1 cellular context compared by ENCODE assay signal in the genomic region with DNA sequence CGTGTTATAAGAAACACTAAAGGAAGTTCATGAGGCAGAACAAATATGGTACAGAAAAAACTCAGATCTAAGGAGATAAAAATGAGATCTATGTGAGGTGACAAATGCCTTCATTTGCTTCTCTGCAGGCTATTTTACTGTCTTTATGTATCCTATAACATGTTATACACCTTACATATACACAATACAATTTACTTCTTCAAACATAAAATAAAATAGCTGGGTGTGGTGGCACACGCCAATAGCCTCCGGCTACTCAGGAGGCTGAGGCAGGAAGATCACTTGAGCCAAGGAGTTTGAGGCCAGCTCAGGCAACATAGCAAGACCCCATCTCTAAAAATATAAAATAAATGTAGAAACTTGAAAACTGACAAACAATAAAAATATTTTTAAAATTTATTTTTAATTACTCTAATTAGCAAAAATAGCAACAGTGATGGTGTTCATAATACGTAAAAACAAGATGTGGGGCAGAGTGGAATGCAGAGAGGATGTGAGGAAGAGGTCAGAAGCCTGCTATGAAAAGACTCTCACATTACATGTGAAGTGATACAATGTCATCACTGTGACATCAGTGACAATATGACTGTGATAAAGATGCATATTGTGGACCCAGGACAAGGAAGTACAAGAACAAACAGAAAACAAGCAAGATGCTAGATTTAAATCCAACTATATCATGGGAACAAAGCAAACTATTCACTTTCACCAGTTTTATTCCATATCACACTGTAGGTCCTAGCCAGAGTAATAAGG.
TF ChIP-seq lines count a peak whose summit lies in the region.

No MANE protein-coding gene starts in this region.

TF ChIP-seq in HEK293, 187 proteins besides CTCF, POLR2A, EP300 and RAD21 (continued from another document):
- TF ChIP-seq HIC1 (tag by site-specific recombination; IDR thresholded peaks at IDR 0.05), result no peak
